8 cellular contexts compared by ENCODE assay signal in genomic region chr5:42951169-42951846, GRCh38.
DNase-seq lines count a peak whose midpoint lies in the region; ATAC-seq and TF ChIP-seq lines count a peak whose summit lies in the region.

No MANE protein-coding gene starts in this region.

- H3K27ac Mint-ChIP-seq in Caco-2 (ENCODE audit: unreplicated experiment): peak overlapping the region; percentile 76

- peak; percentile 28 for ATAC-seq in GM21423 (IDR thresholded peaks at IDR 0.05; ENCODE audit: unreplicated experiment)
- peak; percentile 58 for ATAC-seq in stimulated activated naive CD8-positive, alpha-beta T cell treated with anti-CD3 and anti-CD28 coated beads, Interleukin-15, Interleukin-2, amounts not matched to agents 100 U/mL and 50 U/mL, for 24 hours

- H3K9me3 ChIP-seq in Caco-2 (peaks cover 42% of the 10 kb centered on the region), mucosa of rectum (ENCODE audit: control insufficient read depth in 2 of 2, low read length in 2 of 2) (peaks cover 0 to 5% of the 10 kb centered on the region in 2 donors)

- H3K36me3 ChIP-seq in Caco-2 (ENCODE audit: control insufficient read depth, insufficient read depth, low read length) (no peaks in the 10 kb centered on the region), mucosa of rectum (ENCODE audit: control insufficient read depth in 2 of 2, insufficient read depth in 2 of 2, low read length in 2 of 2) (no peaks in the 10 kb centered on the region)

- no peaks in the 10 kb centered on the region for H3K4me1 Mint-ChIP-seq in Caco-2 (ENCODE audit: low read depth, unreplicated experiment)

- no peaks in the 10 kb centered on the region for H3K27me3 Mint-ChIP-seq in Caco-2 (ENCODE audit: insufficient read depth, unreplicated experiment)

- H3K36me3 Mint-ChIP-seq in Caco-2 (ENCODE audit: insufficient read depth, unreplicated experiment): peaks cover 12% of the 10 kb centered on the region

- POLR2A ChIA-PET in Caco-2 (lab: Charles Lee): no interaction called here

- TF ChIP-seq CTCF in Caco-2 (IDR thresholded peaks at IDR 0.05; ENCODE audit: insufficient read depth in 1 of 2, low read depth in 1 of 2, low read length in 1 of 2, severe bottlenecking in 1 of 2, unreplicated experiment in 1 of 2) (no peak), cardiac fibroblast (IDR thresholded peaks at IDR 0.05; ENCODE audit: low read depth, low read length) (no peak)

- BruUV-seq in Caco-2 (replicated peaks; lab: Mats Ljungman, UMichigan): TSS peak; percentile 60

- peak overlapping the region; percentile 82 to 94 for H3K27ac ChIP-seq in mucosa of rectum (ENCODE audit: low read depth in 2 of 2, low read length in 2 of 2)

- DNase-seq in Caco-2: peak in 1 of 2 experiments; percentile 36
- peak; percentile 68 for DNase-seq in M059J (ENCODE audit: low read depth)
- peak; percentile 51 for DNase-seq in activated CD4-positive, CD25-positive, alpha-beta regulatory T cell treated with anti-CD3 and anti-CD28 coated beads, Interleukin-2, amount 50 U/mL, for 16 hours (ENCODE audit: low read depth, low spot score)
- peak; percentile 56 to 61 for DNase-seq in cardiac fibroblast (ENCODE audit: low read depth in 2 of 2)
- peak; percentile 76 for DNase-seq in stimulated activated naive CD8-positive, alpha-beta T cell treated with anti-CD3 and anti-CD28 coated beads, Interleukin-15, Interleukin-2, amounts not matched to agents 100 U/mL and 50 U/mL, for 24 hours
- no peak for DNase-seq in NCI-H1436 (lab: John Stamatoyannopoulos, UW)

- H3K4me3 ChIP-seq in Caco-2 (ENCODE audit: low read depth, low read length) (peak overlapping the region; percentile 30), cardiac fibroblast (replicated peaks in 1 of 2; ENCODE audit: low read depth in 2 of 2, low read length in 2 of 2) (peak overlapping the region; percentile 50 to 58), mucosa of rectum (ENCODE audit: low read length in 2 of 2) (peak overlapping the region; percentile 39 to 82)

- CTCF ChIA-PET in Caco-2 (lab: Charles Lee): no interaction called here

- H3K4me3 Mint-ChIP-seq in Caco-2 (ENCODE audit: unreplicated experiment): peak overlapping the region; percentile 68

- peak overlapping the region; percentile 71 to 83 for H3K9ac ChIP-seq in mucosa of rectum (ENCODE audit: low read depth in 1 of 2, low read length in 2 of 2)

- peaks cover 25% of the 10 kb centered on the region for H3K9me3 Mint-ChIP-seq in Caco-2 (ENCODE audit: unreplicated experiment)

- intact Hi-C loops in Caco-2 (cut with micrococcal nuclease; ENCODE audit: unreplicated experiment): no loop called here

- no peaks in the 10 kb centered on the region for H3K27me3 ChIP-seq in Caco-2 (replicated peaks; ENCODE audit: control insufficient read depth, insufficient read depth, low read length)
- H3K27me3 ChIP-seq in mucosa of rectum (ENCODE audit: control insufficient read depth in 2 of 2, insufficient read depth in 2 of 2, low read length in 2 of 2): peaks cover 27 to 28% of the 10 kb centered on the region in 2 donors

- H3K4me1 ChIP-seq in Caco-2 (0 out of 2 replicates have a peak, but pooled peaks cover 8% of the 10 kb centered on the region), mucosa of rectum (ENCODE audit: control insufficient read depth in 2 of 2, insufficient read depth in 2 of 2, low read length in 2 of 2) (peaks cover 12 to 29% of the 10 kb centered on the region in 2 donors)
